ENCODE assay signal across 37 cellular contexts in genomic region chr10:96165726-96166125, GRCh38.
"Had no signal": no experiment of that assay in that cellular context is flagged by ENCODE, and none has a peak within 500 bp of the region (broad histone marks: within the 10 kb centered on the region; RNA-seq: fewer than 3 reads in every experiment).

No MANE protein-coding gene starts in this region.

- FAIRE-seq: astrocyte, TTC549 had no signal

- H3K27ac ChIP-seq: adrenal gland, body of pancreas, brain microvascular endothelial cell, breast epithelium, VCaP had no signal

- H3K4me1 Mint-ChIP-seq: activated CD4-positive, alpha-beta T cell treated with anti-CD3 and anti-CD28 coated beads, Interleukin-2, amount 10 ng/mL, durations not matched to agents 24 days and 14 days; activated naive CD8-positive, alpha-beta T cell treated with anti-CD3 and anti-CD28 coated beads for 36 hours; activated T-helper 17 cell treated with anti-CD3 and anti-CD28 coated beads, Interleukin-2, amount 50 U/mL, for 72 hours had no signal

- H3K27me3 Mint-ChIP-seq: activated B cell treated with CpG ODN at 0.5 μM for 24 hours; activated CD4-positive, alpha-beta memory T cell treated with anti-CD3 and anti-CD28 coated beads for 36 hours; activated CD4-positive, alpha-beta T cell treated with anti-CD3 and anti-CD28 coated beads, Interleukin-2, amount 10 ng/mL, durations not matched to agents 24 days and 14 days; activated CD8-positive, alpha-beta T cell treated with anti-CD3 and anti-CD28 coated beads for 36 hours; activated naive CD8-positive, alpha-beta T cell treated with anti-CD3 and anti-CD28 coated beads for 36 hours; activated T-helper 17 cell treated with anti-CD3 and anti-CD28 coated beads, Interleukin-2, amount 50 U/mL, for 72 hours had no signal

- H3K27me3 ChIP-seq: adrenal gland, body of pancreas, brain microvascular endothelial cell, breast epithelium had no signal

- H3K4me3 ChIP-seq: adrenal gland, body of pancreas, breast epithelium had no signal

- DNase-seq: activated B cell treated with CpG ODN at 0.5 μM for 24 hours; activated CD4-positive, alpha-beta memory T cell treated with anti-CD3 and anti-CD28 coated beads for 36 hours; activated CD4-positive, alpha-beta T cell treated with anti-CD3 and anti-CD28 coated beads for 4 hours; activated CD4-positive, alpha-beta T cell treated with anti-CD3 and anti-CD28 coated beads, Interleukin-2, amount 10 ng/mL, durations not matched to agents 24 days and 14 days; activated CD4-positive, alpha-beta T cell treated with anti-CD3 and anti-CD28 coated beads, Interleukin-2, amount 50 U/mL, for 1 hour; activated CD4-positive, alpha-beta T cell treated with anti-CD3 and anti-CD28 coated beads, Interleukin-2, amount 50 U/mL, for 4 hours; activated CD4-positive, CD25-positive, alpha-beta regulatory T cell treated with anti-CD3 and anti-CD28 coated beads, Interleukin-2, amount 50 U/mL, for 72 hours; activated CD8-positive, alpha-beta memory T cell treated with anti-CD3 and anti-CD28 coated beads, Interleukin-2, amount 50 U/mL, for 4 hours; activated CD8-positive, alpha-beta T cell treated with anti-CD3 and anti-CD28 coated beads for 36 hours; activated effector memory CD4-positive, alpha-beta T cell treated with anti-CD3 and anti-CD28 coated beads, Interleukin-2, amount 50 U/mL, for 16 hours; activated gamma-delta T cell treated with Interleukin-2 at 50 U/mL for 16 hours; activated naive CD4-positive, alpha-beta T cell; activated naive CD4-positive, alpha-beta T cell treated with anti-CD3 and anti-CD28 coated beads for 36 hours; activated naive CD4-positive, alpha-beta T cell treated with anti-CD3 and anti-CD28 coated beads, Interleukin-2, amount 50 U/mL, for 16 hours; activated naive CD8-positive, alpha-beta T cell treated with anti-CD3 and anti-CD28 coated beads for 36 hours; activated T-cell treated with anti-CD3 and anti-CD28 coated beads for 4 hours; activated T-cell treated with anti-CD3 and anti-CD28 coated beads, Interleukin-2, amount 50 U/mL, for 1 hour; activated T-cell treated with anti-CD3 and anti-CD28 coated beads, Interleukin-2, amount 50 U/mL, for 4 hours; activated T-cell treated with anti-CD3 and anti-CD28 coated beads, Interleukin-2, amount 50 U/mL, for 72 hours; adrenal gland; amniotic stem cell; aorta; body of pancreas; brain microvascular endothelial cell; central memory CD4-positive, alpha-beta T cell; T-helper 1 cell; T-helper 2 cell; T-helper 9 cell had no signal

- H3K4me3 Mint-ChIP-seq: activated B cell treated with CpG ODN at 0.5 μM for 24 hours; activated CD4-positive, alpha-beta memory T cell treated with anti-CD3 and anti-CD28 coated beads for 36 hours; activated CD4-positive, alpha-beta T cell treated with anti-CD3 and anti-CD28 coated beads, Interleukin-2, amount 10 ng/mL, durations not matched to agents 24 days and 14 days; activated CD8-positive, alpha-beta T cell treated with anti-CD3 and anti-CD28 coated beads for 36 hours; activated naive CD4-positive, alpha-beta T cell treated with anti-CD3 and anti-CD28 coated beads for 36 hours; activated naive CD8-positive, alpha-beta T cell treated with anti-CD3 and anti-CD28 coated beads for 36 hours; activated T-cell treated with anti-CD3 and anti-CD28 coated beads, Interleukin-2, amount 50 U/mL, for 4 hours; activated T-cell treated with anti-CD3 and anti-CD28 coated beads, Interleukin-2, amount 50 U/mL, for 72 hours; activated T-helper 1 cell treated with anti-CD3 and anti-CD28 coated beads, Interleukin-12 subunit alpha, Interleukin-12 subunit beta, Interleukin-2, Interleukin-4 antibody, amounts not matched to agents 30 ng/mL and 10 ng/mL and 1 ng/mL, durations not matched to agents 14 hours and 24 hours and 36 hours; activated T-helper 17 cell treated with anti-CD3 and anti-CD28 coated beads, Interleukin-2, amount 50 U/mL, for 72 hours; T-helper 1 cell treated with Interleukin-12 subunit alpha and Interleukin-12 subunit beta and Interleukin-4 antibody, amounts not matched to agents 30 μg/mL and 1 μg/mL, for 36 hours; T-helper 2 cell treated with Interferon-gamma antibody and Interleukin-4, amounts not matched to agents 5 μg/mL and 100 μg/mL, for 36 hours had no signal

- H3K4me1 ChIP-seq: adrenal gland, body of pancreas, breast epithelium had no signal

- H3K36me3 ChIP-seq: adrenal gland, brain microvascular endothelial cell, breast epithelium had no signal

- ATAC-seq: activated CD8-positive, alpha-beta T cell treated with anti-CD3 and anti-CD28 coated beads for 36 hours; activated naive CD4-positive, alpha-beta T cell treated with anti-CD3 and anti-CD28 coated beads, Interleukin-2, amount 50 U/mL, for 72 hours; activated T-cell treated with anti-CD3 and anti-CD28 coated beads, Interleukin-2, amount 50 U/mL, for 4 hours; activated T-cell treated with anti-CD3 and anti-CD28 coated beads, Interleukin-2, amount 50 U/mL, for 72 hours; activated T-helper 17 cell treated with anti-CD3 and anti-CD28 coated beads, Interleukin-2, amount 50 U/mL, for 72 hours; body of pancreas had no signal

- H3K27ac Mint-ChIP-seq: activated B cell treated with CpG ODN at 0.5 μM for 24 hours; activated CD4-positive, alpha-beta memory T cell treated with anti-CD3 and anti-CD28 coated beads for 36 hours; activated CD4-positive, alpha-beta T cell treated with anti-CD3 and anti-CD28 coated beads, Interleukin-2, amount 10 ng/mL, durations not matched to agents 24 days and 14 days; activated CD8-positive, alpha-beta T cell treated with anti-CD3 and anti-CD28 coated beads for 36 hours; activated naive CD4-positive, alpha-beta T cell treated with anti-CD3 and anti-CD28 coated beads for 36 hours; activated naive CD4-positive, alpha-beta T cell treated with anti-CD3 and anti-CD28 coated beads, Interleukin-2, amount 50 U/mL, for 72 hours; activated naive CD8-positive, alpha-beta T cell treated with anti-CD3 and anti-CD28 coated beads for 36 hours; activated T-cell treated with anti-CD3 and anti-CD28 coated beads, Interleukin-2, amount 50 U/mL, for 72 hours; activated T-helper 1 cell treated with anti-CD3 and anti-CD28 coated beads, Interleukin-12 subunit alpha, Interleukin-12 subunit beta, Interleukin-2, Interleukin-4 antibody, amounts not matched to agents 30 ng/mL and 10 ng/mL and 1 ng/mL, durations not matched to agents 14 hours and 24 hours and 36 hours; activated T-helper 17 cell treated with anti-CD3 and anti-CD28 coated beads, Interleukin-2, amount 50 U/mL, for 72 hours; T-helper 1 cell treated with Interleukin-12 subunit alpha and Interleukin-12 subunit beta and Interleukin-4 antibody, amounts not matched to agents 30 μg/mL and 1 μg/mL, for 36 hours; T-helper 2 cell treated with Interferon-gamma antibody and Interleukin-4, amounts not matched to agents 5 μg/mL and 100 μg/mL, for 36 hours had no signal
